ENCODE assay signal across 8 cellular contexts in the genomic region with DNA sequence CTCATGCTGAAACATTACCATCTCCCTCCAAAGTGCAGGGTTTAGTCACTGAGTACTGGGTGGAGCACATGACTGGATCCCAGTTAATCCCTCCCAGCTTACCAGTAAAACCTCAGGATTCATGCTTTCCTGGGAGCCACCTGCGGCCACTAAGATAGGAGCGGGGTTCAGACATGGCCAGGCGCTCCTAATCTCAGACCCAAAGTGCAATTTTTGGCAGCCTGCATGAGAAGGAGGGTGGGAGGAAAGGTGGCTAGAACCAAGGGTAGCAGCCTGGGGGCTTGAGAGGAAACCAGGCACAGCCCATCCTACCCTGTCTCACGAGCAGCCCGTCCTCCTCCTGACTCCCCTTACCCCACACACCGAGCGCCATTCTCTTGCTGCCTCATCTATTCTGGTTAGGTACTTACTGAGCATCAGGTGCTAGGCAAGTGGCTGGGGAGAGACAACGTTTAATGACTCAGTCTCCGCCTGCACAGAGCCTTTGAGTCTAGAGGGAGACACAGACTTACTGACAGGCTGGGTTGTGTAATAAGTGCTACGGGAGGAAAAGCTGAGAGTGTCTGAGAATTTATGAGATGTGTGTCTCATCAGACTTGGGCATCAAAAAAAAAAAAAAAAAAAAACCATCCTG. TPM values are rescaled to one million over a fixed set of nuclear protein-coding genes. Genes with fewer than 3 reads are reported as not detected.
DNase-seq lines count a peak whose midpoint lies in the region; ATAC-seq and TF ChIP-seq lines count a peak whose summit lies in the region.

No MANE protein-coding gene starts in this region.

- H3K79me2 ChIP-seq in mesendoderm (ENCODE audit: control insufficient read depth, insufficient read depth, low read length), result no peaks in the 10 kb centered on the region

- H3K4me2 ChIP-seq in mesendoderm (ENCODE audit: low read length), result no peak overlapping the region

- H3K27me3 Mint-ChIP-seq in chondrocyte (ENCODE audit: low read depth), result no peaks in the 10 kb centered on the region

- no peak overlapping the region for H4K5ac ChIP-seq in mesendoderm (ENCODE audit: low read length)

- H2AK5ac ChIP-seq in mesendoderm (ENCODE audit: low read length), result no peak overlapping the region

- H2BK120ac ChIP-seq in mesendoderm (ENCODE audit: low read depth, low read length), result no peak overlapping the region

- no peak overlapping the region for H3K18ac ChIP-seq in mesendoderm (ENCODE audit: low read length)

- H3K9ac ChIP-seq in mucosa of rectum (ENCODE audit: low read depth in 1 of 2, low read length in 2 of 2) (peak overlapping the region; percentile 32 to 61), mesendoderm (ENCODE audit: low read length) (no peak overlapping the region)

- H3K9me3 ChIP-seq in MG63 (no peaks in the 10 kb centered on the region), mucosa of rectum (ENCODE audit: control insufficient read depth in 2 of 2, low read length in 2 of 2) (no peaks in the 10 kb centered on the region)

- no peak overlapping the region for H3K4ac ChIP-seq in mesendoderm (ENCODE audit: low read depth, low read length)

- no peaks in the 10 kb centered on the region for H3K79me1 ChIP-seq in mesendoderm (ENCODE audit: low read length)

- H3K36me3 Mint-ChIP-seq in chondrocyte (ENCODE audit: low read depth), result peaks cover 2% of the 10 kb centered on the region

- no peak overlapping the region for H3K56ac ChIP-seq in mesendoderm (ENCODE audit: low read length)

- H3K4me1 ChIP-seq in mucosa of rectum (ENCODE audit: control insufficient read depth in 2 of 2, insufficient read depth in 2 of 2, low read length in 2 of 2) (peaks cover 22 to 43% of the 10 kb centered on the region in 2 donors), mesendoderm (ENCODE audit: control insufficient read depth, low read depth, low read length) (no peaks in the 10 kb centered on the region)

- no peaks in the 10 kb centered on the region for H3K27me3 ChIP-seq in MG63
- no peaks in the 10 kb centered on the region for H3K27me3 ChIP-seq in mucosa of rectum (ENCODE audit: control insufficient read depth in 2 of 2, insufficient read depth in 2 of 2, low read length in 2 of 2)
- no peaks in the 10 kb centered on the region for H3K27me3 ChIP-seq in mesendoderm (ENCODE audit: insufficient read depth, low read length, poor library complexity)

- DNase-seq in AG08396 (ENCODE audit: low spot score), result peak; percentile 48
- peak; percentile 75 for DNase-seq in MG63
- DNase-seq in chondrocyte (ENCODE audit: low spot score), result no peak
- DNase-seq in COR-L47 (lab: John Stamatoyannopoulos, UW), result no peak
- no peak for DNase-seq in mesendoderm
- DNase-seq in stimulated activated naive CD4-positive, alpha-beta T cell treated with Interleukin-2 at 50 U/mL for 16 hours (lab: John Stamatoyannopoulos, UW), result no peak

- no peak overlapping the region for H3K23ac ChIP-seq in mesendoderm (ENCODE audit: low read length)

- H3K9me3 Mint-ChIP-seq in chondrocyte (ENCODE audit: low read depth), result no peaks in the 10 kb centered on the region

- H3K4me3 Mint-ChIP-seq in chondrocyte (ENCODE audit: unreplicated experiment), result peak overlapping the region; percentile 8

- H4K8ac ChIP-seq in mesendoderm (ENCODE audit: low read depth, low read length), result no peak overlapping the region

- no peak overlapping the region for H2BK5ac ChIP-seq in mesendoderm (ENCODE audit: low read length)

- WGBS in mesendoderm (ENCODE audit: extremely low coverage, insufficient coverage, low lambda C conversion rate), result no CpG with 5 or more reads among the region's 10 CpGs

- peaks cover 12% of the 10 kb centered on the region for H3K36me3 ChIP-seq in MG63
- no peaks in the 10 kb centered on the region for H3K36me3 ChIP-seq in mucosa of rectum (ENCODE audit: control insufficient read depth in 2 of 2, insufficient read depth in 2 of 2, low read length in 2 of 2)
- H3K36me3 ChIP-seq in mesendoderm (ENCODE audit: control insufficient read depth, insufficient read depth, low read length), result no peaks in the 10 kb centered on the region

- no peak for ATAC-seq in HG03135 (IDR thresholded peaks at IDR 0.05; ENCODE audit: unreplicated experiment)

- TF ChIP-seq CTCF in chondrocyte (IDR thresholded peaks at IDR 0.05), result no peak

- peak overlapping the region; percentile 68 to 73 for H3K27ac ChIP-seq in mucosa of rectum (ENCODE audit: low read depth in 2 of 2, low read length in 2 of 2)
- H3K27ac ChIP-seq in mesendoderm (ENCODE audit: low read depth, low read length), result no peak overlapping the region

- H2BK15ac ChIP-seq in mesendoderm (replicated peaks; ENCODE audit: low read depth), result no peak overlapping the region

- H3K27ac Mint-ChIP-seq in chondrocyte (ENCODE audit: unreplicated experiment), result peak overlapping the region; percentile 96

- 0 out of 2 replicates have a peak overlapping the region, but pooled peaks have one; percentile 8 for H3K4me3 ChIP-seq in MG63
- H3K4me3 ChIP-seq in mucosa of rectum (ENCODE audit: low read length in 2 of 2), result peak overlapping the region; percentile 9 to 31
- no peak overlapping the region for H3K4me3 ChIP-seq in mesendoderm (ENCODE audit: low read length)

- H3K4me1 Mint-ChIP-seq in chondrocyte (ENCODE audit: low read depth), result peaks cover 75% of the 10 kb centered on the region

RNA-seq across cellular contexts. Expression of gene GPRC5A, which starts 9.9 kb away (rescaled TPM):
- total RNA-seq in MG63 (2014; rRNA removed; shearing (Covaris generic); ENCODE audit: low replicate concordance), result 11.0 and 24.5 TPM in 2 replicates
- 8.1 to 13.1 TPM (median 10.5 TPM) in 3 replicates for total RNA-seq in chondrocyte
- 0.59 TPM for polyA plus RNA-seq in mesendoderm (2013, experiment 1 of 2)
- polyA plus RNA-seq in mesendoderm (2013, experiment 2 of 2), result 0.52 TPM

RNA-seq across cellular contexts. Expression of gene GPRC5D, which starts 50.7 kb away (rescaled TPM):
- total RNA-seq in MG63 (2014; rRNA removed; shearing (Covaris generic); ENCODE audit: low replicate concordance), result not detected in 2 replicates
- not detected in 3 replicates for total RNA-seq in chondrocyte
- not detected for polyA plus RNA-seq in mesendoderm (2013, experiment 1 of 2)
- polyA plus RNA-seq in mesendoderm (2013, experiment 2 of 2), result not detected

Comparison
In these comparisons a context has a peak if more than half of its experiments do, and no peak if none do; other contexts are left out.
1. DNase-seq: peak in AG08396 (single experiment) and MG63 (single experiment); none in chondrocyte (single experiment), COR-L47 (single experiment), mesendoderm (single experiment) and stimulated activated naive CD4-positive, alpha-beta T cell treated with Interleukin-2 at 50 U/mL for 16 hours (single experiment).